Comparison of ENCODE assay signal across 8 cellular contexts in the genomic region with DNA sequence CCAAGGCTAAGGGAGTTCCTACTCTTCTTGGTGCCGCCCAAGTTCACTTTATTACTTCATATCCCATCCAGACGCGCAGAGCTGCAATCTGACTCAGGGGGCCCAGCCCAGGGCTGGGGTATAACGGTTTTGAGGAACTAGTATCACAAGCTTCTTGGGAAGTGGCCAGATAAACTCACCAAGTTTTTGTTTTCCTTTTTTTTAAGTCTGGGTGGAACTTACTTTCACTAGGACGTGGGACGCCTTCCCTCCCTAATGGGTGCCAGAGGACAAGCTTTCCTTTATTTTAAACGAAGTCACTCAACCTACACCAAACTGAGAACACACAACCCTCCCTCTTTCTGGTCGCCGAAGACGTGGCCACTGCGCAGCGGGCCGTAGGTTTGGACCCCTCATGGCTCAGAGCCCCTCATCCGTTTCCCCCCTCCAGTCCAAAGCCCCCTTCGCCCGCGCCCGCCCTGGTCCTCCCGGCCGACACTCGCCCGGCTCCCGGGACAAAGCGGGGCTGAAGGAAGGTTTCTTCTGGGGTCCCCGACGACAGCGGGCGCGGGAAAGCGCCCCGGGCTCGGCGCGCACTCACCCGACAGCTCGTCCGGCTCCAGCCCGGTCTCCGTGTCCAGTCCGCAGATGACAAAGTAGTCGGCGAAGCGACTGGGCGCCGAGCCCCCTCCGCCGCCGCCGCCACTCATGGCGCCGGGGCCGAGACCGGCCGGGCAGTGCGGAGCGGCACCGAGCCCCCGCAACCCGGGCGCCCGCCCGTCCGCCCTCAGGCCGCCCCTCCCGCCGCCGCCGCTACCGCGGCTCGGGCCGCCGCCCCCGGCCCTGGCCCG. TPM values are rescaled to one million over a fixed set of nuclear protein-coding genes. Genes with fewer than 3 reads are reported as not detected.
DNase-seq lines count a peak whose midpoint lies in the region; ATAC-seq and TF ChIP-seq lines count a peak whose summit lies in the region.

No MANE protein-coding gene starts in this region.

- peak overlapping the region; percentile 85 to 89 for H3K27ac ChIP-seq in esophagus (ENCODE audit: low read depth in 2 of 2, low read length in 1 of 2)

- H3K4me1 ChIP-seq in esophagus (ENCODE audit: control insufficient read depth in 2 of 2, insufficient read depth in 2 of 2, low read length in 1 of 2) (peaks cover 0 to 2% of the 10 kb centered on the region in 2 donors), mucosa of descending colon (ENCODE audit: low read depth) (peaks cover 12% of the 10 kb centered on the region)

- DNase-seq in GM04503 (ENCODE audit: low read depth) (peak; percentile 51), HCEC 1CT (peak; percentile 73), MV-4-11 (lab: John Stamatoyannopoulos, UW) (peak; percentile 95), mucosa of descending colon (peak; percentile 49 to 67 (median 55)), stromal cell of bone marrow (ENCODE audit: low read depth) (peak; percentile 74), NCI-H510A (lab: John Stamatoyannopoulos, UW) (no peak)
- DNase-seq in activated CD8-positive, alpha-beta memory T cell treated with anti-CD3 and anti-CD28 coated beads for 24 hours: peak; percentile 71

- WGBS in esophagus, 2 donors: 1% methylated on average over 39 to 75 of the region's 75 CpGs

- no peaks in the 10 kb centered on the region for H3K36me3 ChIP-seq in esophagus (ENCODE audit: control insufficient read depth in 2 of 2, insufficient read depth in 2 of 2, low read length in 1 of 2)
- H3K36me3 ChIP-seq in mucosa of descending colon (ENCODE audit: low read depth): no peaks in the 10 kb centered on the region

- H3K4me3 ChIP-seq in esophagus (ENCODE audit: low read depth in 1 of 2, low read length in 2 of 2) (peak overlapping the region; percentile 78 to 84), mucosa of descending colon (peak overlapping the region; percentile 41)

- H3K27me3 ChIP-seq in esophagus (ENCODE audit: control insufficient read depth in 1 of 2, insufficient read depth in 2 of 2, low read length in 2 of 2): no peaks in the 10 kb centered on the region

- ATAC-seq in mucosa of descending colon: peak; percentile 66

- TF ChIP-seq CTCF in mucosa of descending colon (IDR thresholded peaks at IDR 0.05): no peak

- intact Hi-C loops in mucosa of descending colon (cut with DNase I, micrococcal nuclease): no loop called here

- H3K9me3 ChIP-seq in esophagus (ENCODE audit: control insufficient read depth in 2 of 2, insufficient read depth in 1 of 2, low read depth in 1 of 2, low read length in 1 of 2) (no peaks in the 10 kb centered on the region), mucosa of descending colon (no peaks in the 10 kb centered on the region)

RNA-seq across cellular contexts. Expression of a gene that starts 0.6 kb away (rescaled TPM):
- 10 to 100 TPM in 1 of 2 donors, 1 to 10 TPM in 1; 6.9 to 15.4 TPM for polyA plus RNA-seq in esophagus
- 10 to 100 TPM in 2 of 3 donors, 1 to 10 TPM in 1; 8.3 to 75.7 (median 17.3) TPM for total RNA-seq in mucosa of descending colon

RNA-seq across cellular contexts. Expression of a gene that starts 49.8 kb away (rescaled TPM):
- polyA plus RNA-seq in esophagus: 10 to 100 TPM; 12.2 to 19.4 TPM
- 10 to 100 TPM; 33.2 to 57.9 (median 54.0) TPM for total RNA-seq in mucosa of descending colon
